18 cellular contexts compared by ENCODE assay signal in genomic region chr7:13144622-13145021, GRCh38.
DNase-seq lines count a peak whose midpoint lies in the region; ATAC-seq and TF ChIP-seq lines count a peak whose summit lies in the region.
"Had no signal": no experiment of that assay in that cellular context is flagged by ENCODE, and none has a peak within 500 bp of the region (broad histone marks: within the 10 kb centered on the region; RNA-seq: fewer than 3 reads in every experiment).

No MANE protein-coding gene starts in this region.

- no TSS peak for BruUV-seq in Calu3 (replicated peaks; lab: Mats Ljungman, UMichigan)

- no peaks in the 10 kb centered on the region for H3K36me3 ChIP-seq in left ventricle myocardium inferior
- H3K36me3 ChIP-seq in mesenchymal stem cell (ENCODE audit: control insufficient read depth in 1 of 2, insufficient read depth in 2 of 2, low read depth in 1 of 2, low read length in 2 of 2), result no peaks in the 10 kb centered on the region
- H3K36me3 ChIP-seq: gastrocnemius medialis, prostate gland, upper lobe of right lung had no signal

- H3K18ac ChIP-seq in mesenchymal stem cell (ENCODE audit: low read depth in 1 of 2, low read length in 2 of 2), result no peak overlapping the region

- no peak overlapping the region for H3K14ac ChIP-seq in mesenchymal stem cell (ENCODE audit: low read length in 2 of 2)

- H3K4me2 ChIP-seq in mesenchymal stem cell (ENCODE audit: low read length, poor library complexity, severe bottlenecking), result no peak overlapping the region

- no peak overlapping the region for H2AK5ac ChIP-seq in mesenchymal stem cell (ENCODE audit: low read length, severe bottlenecking)

- no peak overlapping the region for H4K91ac ChIP-seq in mesenchymal stem cell (ENCODE audit: low read length)

- intact Hi-C loops in Right ventricle myocardium inferior (cut with DNase I) (no loop called here), left ventricle myocardium inferior (cut with micrococcal nuclease) (no loop called here), Calu3 (cut with micrococcal nuclease; ENCODE audit: unreplicated experiment) (no loop called here)

- H2BK5ac ChIP-seq in mesenchymal stem cell (ENCODE audit: low read depth, low read length, poor library complexity, severe bottlenecking), result no peak overlapping the region

- TF ChIP-seq CTCF in left ventricle myocardium inferior (IDR thresholded peaks at IDR 0.05; ENCODE audit: borderline replicate concordance) (no peak), Calu3 (IDR thresholded peaks at IDR 0.05; ENCODE audit: unreplicated experiment) (no peak)

- no peaks in the 10 kb centered on the region for H3K36me3 Mint-ChIP-seq in Calu3 (ENCODE audit: insufficient read depth, unreplicated experiment)

- H3K9ac ChIP-seq in mesenchymal stem cell (ENCODE audit: low read length), result no peak overlapping the region

- H3K79me1 ChIP-seq in mesenchymal stem cell (replicated peaks; ENCODE audit: low read length, poor library complexity, severe bottlenecking), result no peaks in the 10 kb centered on the region

- H3K9me3 ChIP-seq in left ventricle myocardium inferior (replicated peaks), result no peaks in the 10 kb centered on the region
- H3K9me3 ChIP-seq in mesenchymal stem cell (ENCODE audit: control insufficient read depth, low read length), result no peaks in the 10 kb centered on the region
- H3K9me3 ChIP-seq: gastrocnemius medialis, prostate gland, upper lobe of right lung had no signal

- H3K4me3 Mint-ChIP-seq in Calu3 (ENCODE audit: low read depth, unreplicated experiment), result no peak overlapping the region
- H3K4me3 Mint-ChIP-seq: activated naive CD8-positive, alpha-beta T cell treated with anti-CD3 and anti-CD28 coated beads, Interleukin-2, amount 50 U/mL, for 24 hours; HFFc6 had no signal

- no peak overlapping the region for H2BK120ac ChIP-seq in mesenchymal stem cell (ENCODE audit: low read depth, low read length)

- no peak overlapping the region for H3K4ac ChIP-seq in mesenchymal stem cell (ENCODE audit: low read depth in 1 of 2, low read length in 2 of 2)

- no peaks in the 10 kb centered on the region for H3K4me1 Mint-ChIP-seq in Calu3 (ENCODE audit: low read depth, unreplicated experiment)
- H3K4me1 Mint-ChIP-seq: activated naive CD8-positive, alpha-beta T cell treated with anti-CD3 and anti-CD28 coated beads, Interleukin-2, amount 50 U/mL, for 24 hours had no signal

- no peak overlapping the region for H3K23ac ChIP-seq in mesenchymal stem cell (ENCODE audit: low read length in 2 of 2)

- no peaks in the 10 kb centered on the region for H3K27me3 Mint-ChIP-seq in Calu3 (ENCODE audit: unreplicated experiment)
- H3K27me3 Mint-ChIP-seq: activated naive CD8-positive, alpha-beta T cell treated with anti-CD3 and anti-CD28 coated beads, Interleukin-2, amount 50 U/mL, for 24 hours had no signal

- H3K27ac Mint-ChIP-seq in Calu3 (ENCODE audit: unreplicated experiment), result no peak overlapping the region
- H3K27ac Mint-ChIP-seq: activated naive CD8-positive, alpha-beta T cell treated with anti-CD3 and anti-CD28 coated beads, Interleukin-2, amount 50 U/mL, for 24 hours; activated T-helper 2 cell treated with anti-CD3 and anti-CD28 coated beads, Interferon-gamma antibody, Interleukin-2, Interleukin-4, amounts not matched to agents 10 μg/mL and 5 μg/mL and 100 μg/mL, durations not matched to agents 14 hours and 24 hours and 36 hours; HFFc6 had no signal

- WGBS in mesenchymal stem cell, result 31% methylated on average over 4 of the region's 4 CpGs

- H3K4me1 ChIP-seq in left ventricle myocardium inferior (peaks cover 3% of the 10 kb centered on the region), mesenchymal stem cell (ENCODE audit: control insufficient read depth, insufficient read depth, low read depth, low read length) (no peaks in the 10 kb centered on the region)
- H3K4me1 ChIP-seq: prostate gland, upper lobe of right lung had no signal

- H3K27me3 ChIP-seq in left ventricle myocardium inferior (ENCODE audit: low read depth) (no peaks in the 10 kb centered on the region), mesenchymal stem cell (ENCODE audit: control insufficient read depth in 1 of 2, insufficient read depth in 1 of 2, low read length in 2 of 2) (no peaks in the 10 kb centered on the region)
- H3K27me3 ChIP-seq: gastrocnemius medialis, upper lobe of right lung had no signal

- no peak for DNase-seq in Right ventricle myocardium inferior (ENCODE audit: missing footprints)
- no peak for DNase-seq in left ventricle myocardium inferior
- DNase-seq in brain pericyte (ENCODE audit: low read depth, low spot score), result peak; percentile 69
- peak; percentile 85 for DNase-seq in mesenchymal stem cell
- peak; percentile 24 for DNase-seq in stromal cell of bone marrow (ENCODE audit: low read depth)
- DNase-seq in DMS153 treated with DMSO at 0.1 percent for 48 hours (lab: John Stamatoyannopoulos, UW; ENCODE audit: unreplicated experiment), result no peak
- no peak for DNase-seq in Calu3
- no peak for DNase-seq in HuH-7 (ENCODE audit: low spot score)
- DNase-seq: activated CD4-positive, CD25-positive, alpha-beta regulatory T cell; activated naive CD8-positive, alpha-beta T cell treated with anti-CD3 and anti-CD28 coated beads, Interleukin-2, amount 50 U/mL, for 24 hours; gastrocnemius medialis; HFFc6; NCI-H1930; stimulated activated CD4-positive, alpha-beta T cell treated with anti-CD3 and anti-CD28 coated beads, Interleukin-15, amount 100 ng/mL, for 24 hours; stimulated activated naive CD4-positive, alpha-beta T cell; upper lobe of right lung had no signal

- no peak overlapping the region for H3K4me3 ChIP-seq in left ventricle myocardium inferior
- no peak overlapping the region for H3K4me3 ChIP-seq in mesenchymal stem cell (ENCODE audit: insufficient read depth in 1 of 2, low read depth in 1 of 2, low read length in 2 of 2)
- H3K4me3 ChIP-seq: gastrocnemius medialis, prostate gland, upper lobe of right lung had no signal

- H4K8ac ChIP-seq in mesenchymal stem cell (ENCODE audit: low read length), result no peak overlapping the region

- H3K27ac ChIP-seq in left ventricle myocardium inferior (replicated peaks) (no peak overlapping the region), mesenchymal stem cell (ENCODE audit: low read length, poor library complexity, severe bottlenecking) (no peak overlapping the region)
- H3K27ac ChIP-seq: gastrocnemius medialis, prostate gland, upper lobe of right lung had no signal

- no peak overlapping the region for H2BK15ac ChIP-seq in mesenchymal stem cell (ENCODE audit: low read depth, poor library complexity, severe bottlenecking)

- H3K9me3 Mint-ChIP-seq in Calu3 (ENCODE audit: low read depth, unreplicated experiment), result no peaks in the 10 kb centered on the region
- H3K9me3 Mint-ChIP-seq: activated naive CD8-positive, alpha-beta T cell treated with anti-CD3 and anti-CD28 coated beads, Interleukin-2, amount 50 U/mL, for 24 hours; activated T-helper 2 cell treated with anti-CD3 and anti-CD28 coated beads, Interferon-gamma antibody, Interleukin-2, Interleukin-4, amounts not matched to agents 10 μg/mL and 5 μg/mL and 100 μg/mL, durations not matched to agents 14 hours and 24 hours and 36 hours; HFFc6 had no signal

- CTCF ChIA-PET in Calu3 (lab: Charles Lee), result no interaction called here

- H2BK12ac ChIP-seq in mesenchymal stem cell (ENCODE audit: low read length in 2 of 2), result no peak overlapping the region

- no peak overlapping the region for H2AFZ ChIP-seq in mesenchymal stem cell (ENCODE audit: low read depth, low read length)

- peak; percentile 63 for ATAC-seq in Right ventricle myocardium inferior
- ATAC-seq: activated naive CD8-positive, alpha-beta T cell treated with anti-CD3 and anti-CD28 coated beads, Interleukin-2, amount 50 U/mL, for 24 hours; gastrocnemius medialis; upper lobe of right lung had no signal

Comparison
In these comparisons a context has a peak if more than half of its experiments do, and no peak if none do; other contexts are left out.
1. DNase-seq: peak in brain pericyte (single experiment), mesenchymal stem cell (single experiment) and stromal cell of bone marrow (single experiment); none in Right ventricle myocardium inferior (single experiment), left ventricle myocardium inferior (single experiment), DMS153 treated with DMSO at 0.1 percent for 48 hours (single experiment), Calu3 (single experiment) and HuH-7 (single experiment).